Comparison of ENCODE assay signal across 14 cellular contexts in genomic region chr4:101400096-101400495, GRCh38. TPM values are rescaled to one million over a fixed set of nuclear protein-coding genes. Genes with fewer than 3 reads are reported as not detected.
DNase-seq lines count a peak whose midpoint lies in the region; ATAC-seq, FAIRE-seq and TF ChIP-seq lines count a peak whose summit lies in the region.
"Had no signal": no experiment of that assay in that cellular context is flagged by ENCODE, and none has a peak within 500 bp of the region (broad histone marks: within the 10 kb centered on the region; RNA-seq: fewer than 3 reads in every experiment).

No MANE protein-coding gene starts in this region.

- H3K36me3 ChIP-seq in bronchial epithelial cell (ENCODE audit: control insufficient read depth, insufficient read depth, low read length) = no peaks in the 10 kb centered on the region
- H3K36me3 ChIP-seq: left ventricle myocardium inferior, upper lobe of right lung had no signal

- H3K27me3 Mint-ChIP-seq in T-helper 2 cell treated with Interferon-gamma antibody and Interleukin-4, amounts not matched to agents 5 μg/mL and 100 μg/mL, for 36 hours (ENCODE audit: low read depth) = peaks cover 3% of the 10 kb centered on the region

- no peak for TF ChIP-seq CTCF in bronchial epithelial cell (IDR thresholded peaks at IDR 0.05; ENCODE audit: insufficient read depth, low read length, severe bottlenecking)
- no peak for TF ChIP-seq CTCF in GM13977 (IDR thresholded peaks at IDR 0.05; ENCODE audit: extremely low read depth, insufficient read depth, missing control alignments)

- H3K4me3 ChIP-seq in bronchial epithelial cell (ENCODE audit: low read depth, low read length) = no peak overlapping the region
- H3K4me3 ChIP-seq: left ventricle myocardium inferior, skin epidermis, upper lobe of right lung had no signal

- no peak overlapping the region for H3K27ac Mint-ChIP-seq in T-helper 2 cell treated with Interferon-gamma antibody and Interleukin-4, amounts not matched to agents 5 μg/mL and 100 μg/mL, for 36 hours
- H3K27ac Mint-ChIP-seq: activated naive CD4-positive, alpha-beta T cell treated with anti-CD3 and anti-CD28 coated beads, Interleukin-2, amount 50 U/mL, for 24 hours had no signal

- H3K9me3 Mint-ChIP-seq in T-helper 2 cell treated with Interferon-gamma antibody and Interleukin-4, amounts not matched to agents 5 μg/mL and 100 μg/mL, for 36 hours = peaks cover 14% of the 10 kb centered on the region
- H3K9me3 Mint-ChIP-seq: activated naive CD4-positive, alpha-beta T cell treated with anti-CD3 and anti-CD28 coated beads, Interleukin-2, amount 50 U/mL, for 24 hours; neural crest cell had no signal

- in situ Hi-C loops in GM13977 (cut with MboI; ENCODE audit: low pct_unique_long_range_greater_than_20kb, low sequenced_read_pairs, unreplicated experiment) = no loop called here

- DNase-seq in T-helper 2 cell treated with Interferon-gamma antibody and Interleukin-4, amounts not matched to agents 5 μg/mL and 100 μg/mL, for 36 hours (ENCODE audit: low spot score) = peak; percentile 50
- no peak for DNase-seq in T-helper 2 cell
- DNase-seq in RCC 7860 (ENCODE audit: low spot score) = peak; percentile 60
- peak; percentile 14 for DNase-seq in bronchial epithelial cell (ENCODE audit: low read depth)
- DNase-seq in non-pigmented ciliary epithelial cell (ENCODE audit: low read depth) = peak; percentile 50
- DNase-seq in GM13977 (ENCODE audit: low spot score) = no peak
- DNase-seq: left ventricle myocardium inferior, NCI-H2081 treated with DMSO at 0.1 percent for 48 hours, upper lobe of right lung had no signal

- H3K4me1 Mint-ChIP-seq in T-helper 2 cell treated with Interferon-gamma antibody and Interleukin-4, amounts not matched to agents 5 μg/mL and 100 μg/mL, for 36 hours (ENCODE audit: low read depth) = peaks cover 12% of the 10 kb centered on the region
- H3K4me1 Mint-ChIP-seq: neural crest cell had no signal

- ATAC-seq in GM21529 (IDR thresholded peaks at IDR 0.05; ENCODE audit: unreplicated experiment) (no peak), GM18861 (IDR thresholded peaks at IDR 0.05; ENCODE audit: unreplicated experiment) (no peak)
- ATAC-seq: upper lobe of right lung had no signal

- peak; percentile 48 for FAIRE-seq in RCC 7860 (lab: Jason Lieb, UNC)
- peak; percentile 18 for FAIRE-seq in bronchial epithelial cell (lab: Jason Lieb, UNC)

- peak overlapping the region; percentile 3 for H3K4me3 Mint-ChIP-seq in T-helper 2 cell treated with Interferon-gamma antibody and Interleukin-4, amounts not matched to agents 5 μg/mL and 100 μg/mL, for 36 hours
- H3K4me3 Mint-ChIP-seq: activated naive CD4-positive, alpha-beta T cell treated with anti-CD3 and anti-CD28 coated beads, Interleukin-2, amount 50 U/mL, for 24 hours; neural crest cell had no signal

- no peaks in the 10 kb centered on the region for H3K36me3 Mint-ChIP-seq in T-helper 2 cell treated with Interferon-gamma antibody and Interleukin-4, amounts not matched to agents 5 μg/mL and 100 μg/mL, for 36 hours (ENCODE audit: low read depth)
- H3K36me3 Mint-ChIP-seq: activated naive CD4-positive, alpha-beta T cell treated with anti-CD3 and anti-CD28 coated beads, Interleukin-2, amount 50 U/mL, for 24 hours had no signal

- no peaks in the 10 kb centered on the region for H3K27me3 ChIP-seq in bronchial epithelial cell (ENCODE audit: control insufficient read depth, insufficient read depth, low read length)
- H3K27me3 ChIP-seq: upper lobe of right lung had no signal

RNA-seq across cellular contexts. Expression of gene PPP3CA, which starts 52.8 kb away (rescaled TPM):
- 48.2 and 59.5 TPM in 2 replicates for total RNA-seq in bronchial epithelial cell

Comparison
In these comparisons a context has a peak if more than half of its experiments do, and no peak if none do; other contexts are left out.
1. DNase-seq: peak in T-helper 2 cell treated with Interferon-gamma antibody and Interleukin-4, amounts not matched to agents 5 μg/mL and 100 μg/mL, for 36 hours (single experiment), RCC 7860 (single experiment), bronchial epithelial cell (single experiment) and non-pigmented ciliary epithelial cell (single experiment); none in T-helper 2 cell (0 of 5) and GM13977 (single experiment).